ENCODE assay signal across 9 cellular contexts in genomic region chr18:35117951-35118411, GRCh38.
A peak's percentile ranks its signal among the peaks of the same experiment; 100 is the strongest.
DNase-seq lines count a peak whose midpoint lies in the region; ATAC-seq and TF ChIP-seq lines count a peak whose summit lies in the region.
"Had no signal": no experiment of that assay in that cellular context is flagged by ENCODE, and none has a peak within 500 bp of the region (broad histone marks: within the 10 kb centered on the region; RNA-seq: fewer than 3 reads in every experiment).

No MANE protein-coding gene starts in this region.

- peak overlapping the region; percentile 8; the same call in 1 of the 2 replicates for H3K4me3 ChIP-seq in AG09309 (ENCODE audit: control insufficient read depth, low read depth, low read length)
- no peak overlapping the region for H3K4me3 ChIP-seq in brain microvascular endothelial cell (ENCODE audit: low read depth, low read length)

- H3K36me3 ChIP-seq in brain microvascular endothelial cell (replicated peaks): no peaks in the 10 kb centered on the region

- no peaks in the 10 kb centered on the region for H3K27me3 ChIP-seq in brain microvascular endothelial cell (replicated peaks)

- ATAC-seq in HG02840 (IDR thresholded peaks at IDR 0.05; ENCODE audit: low FRiP score, unreplicated experiment) (no peak), HG03108 (IDR thresholded peaks at IDR 0.05; ENCODE audit: unreplicated experiment) (no peak)

- in situ Hi-C loops in brain microvascular endothelial cell (cut with HindIII; ENCODE audit: low pct_ligation_motif_present, low sequenced_read_pairs) (no loop called here), GM13976 (cut with MboI; ENCODE audit: low sequenced_read_pairs, unreplicated experiment) (no loop called here)

- peak; percentile 24 for DNase-seq in AG09309 (ENCODE audit: low read depth)
- DNase-seq in brain microvascular endothelial cell: peak; percentile 59
- peak; percentile 51 for DNase-seq in iris pigment epithelial cell (ENCODE audit: low read depth)
- DNase-seq in renal cortical epithelial cell (ENCODE audit: low read depth): peak; percentile 39
- DNase-seq in GM13976 (ENCODE audit: low spot score): no peak
- DNase-seq in SIG-M5 (lab: John Stamatoyannopoulos, UW): no peak

- TF ChIP-seq CTCF in AG09309 (IDR thresholded peaks at IDR 0.05; ENCODE audit: control insufficient read depth, insufficient read depth, low read depth, low read length, missing control alignments): no peak
- TF ChIP-seq CTCF in brain microvascular endothelial cell (IDR thresholded peaks at IDR 0.05; ENCODE audit: low read depth, low read length, missing control alignments): no peak
- TF ChIP-seq CTCF in GM13976 (IDR thresholded peaks at IDR 0.05; ENCODE audit: borderline replicate concordance, control extremely low read depth, extremely low read depth, insufficient read depth, missing control alignments): no peak

- peak overlapping the region; percentile 55 for H3K27ac ChIP-seq in brain microvascular endothelial cell
- H3K27ac ChIP-seq: C4-2B had no signal

Comparison
In these comparisons a context has a peak if more than half of its experiments do, and no peak if none do; other contexts are left out.
1. DNase-seq: peak in AG09309 (single experiment), brain microvascular endothelial cell (single experiment), iris pigment epithelial cell (single experiment) and renal cortical epithelial cell (single experiment); none in GM13976 (single experiment) and SIG-M5 (single experiment).